In genomic region chr15:67775265-67775664, GRCh38 we compare ENCODE assay signal across 22 cellular contexts. TPM values are rescaled to one million over a fixed set of nuclear protein-coding genes. Genes with fewer than 3 reads are reported as not detected.
DNase-seq lines count a peak whose midpoint lies in the region; ATAC-seq, FAIRE-seq and TF ChIP-seq lines count a peak whose summit lies in the region.
"Had no signal": no experiment of that assay in that cellular context is flagged by ENCODE, and none has a peak within 500 bp of the region (broad histone marks: within the 10 kb centered on the region; RNA-seq: fewer than 3 reads in every experiment).

No MANE protein-coding gene starts in this region.

- H3K9me1 ChIP-seq in K562 (ENCODE audit: control insufficient read depth, insufficient read depth, low read length), result no peaks in the 10 kb centered on the region

- in situ Hi-C loops in K562 (cut with MboI), result no loop called here

- no peaks in the 10 kb centered on the region for H3K27me3 ChIP-seq in SK-N-SH (ENCODE audit: insufficient read depth)
- no peaks in the 10 kb centered on the region for H3K27me3 ChIP-seq in OCI-LY1 (ENCODE audit: insufficient read depth, low read length)
- no peaks in the 10 kb centered on the region for H3K27me3 ChIP-seq in K562 (ENCODE audit: control insufficient read depth in 2 of 2, insufficient read depth in 2 of 2, low read length in 2 of 2)
- H3K27me3 ChIP-seq in ascending aorta, result no peaks in the 10 kb centered on the region

- no TSS peak for BruUV-seq in K562 (replicated peaks; lab: Mats Ljungman, UMichigan)

- no peak overlapping the region for H3K4me3 Mint-ChIP-seq in glutamatergic neuron (ENCODE audit: unreplicated experiment)
- H3K4me3 Mint-ChIP-seq: CD4-positive, alpha-beta memory T cell had no signal

- H3K9ac ChIP-seq in SK-N-SH (no peak overlapping the region), OCI-LY1 (ENCODE audit: low read length) (no peak overlapping the region), K562 (ENCODE audit: insufficient read depth in 1 of 2, low read depth in 2 of 2, low read length in 2 of 2) (no peak overlapping the region)
- H3K9ac ChIP-seq: GM23248 had no signal

- peaks cover 68% of the 10 kb centered on the region for H3K4me1 Mint-ChIP-seq in glutamatergic neuron (ENCODE audit: low read depth, unreplicated experiment)
- H3K4me1 Mint-ChIP-seq: CD4-positive, alpha-beta memory T cell had no signal

- intact Hi-C loops in K562 (cut with micrococcal nuclease) (no loop called here), ascending aorta (cut with DNase I) (no loop called here)

- POLR2A ChIA-PET in SK-N-SH (lab: Yijun Ruan, JAX), result no interaction called here
- POLR2A ChIA-PET in HEK293 (lab: Yijun Ruan, JAX), result no interaction called here
- POLR2A ChIA-PET in K562 (lab: Yijun Ruan, JAX), result no interaction called here

- H3K36me3 ChIP-seq in SK-N-SH (replicated peaks in 1 of 2; ENCODE audit: control insufficient read depth in 1 of 2, insufficient read depth in 2 of 2, low read length in 1 of 2) (peaks cover 0 to 2% of the 10 kb centered on the region in 2 experiments), HEK293 (ENCODE audit: control insufficient read depth in 2 of 2, insufficient read depth in 1 of 2, low read length in 2 of 2) (no peaks in the 10 kb centered on the region), OCI-LY1 (ENCODE audit: insufficient read depth, low read length) (peaks cover 2% of the 10 kb centered on the region; the same call in 1 of the 2 replicates), K562 (ENCODE audit: control insufficient read depth, insufficient read depth, low read length) (no peaks in the 10 kb centered on the region), ascending aorta (no peaks in the 10 kb centered on the region)

- CTCF ChIA-PET in SK-N-SH (lab: Yijun Ruan, JAX) (interaction anchor here (1.1 kb wide), 1 partner anchor 13 kb away, joined by 3 read pairs; no protein-coding TSS in a partner anchor), HEK293 (lab: Yijun Ruan, JAX) (interaction anchor here (0.7 to 1.0 kb wide), 3 partner anchors 318 to 829 kb away, joined by 3 read pairs; no protein-coding TSS in a partner anchor), K562 (lab: Yijun Ruan, JAX; ENCODE audit: low intra/inter-chr PET ratio) (no interaction called here)

- no peaks in the 10 kb centered on the region for H3K9me2 ChIP-seq in SK-N-SH
- H3K9me2 ChIP-seq in OCI-LY1 (ENCODE audit: low read depth, low read length), result no peaks in the 10 kb centered on the region

- TF ChIP-seq POLR2A in K562 (conservative IDR thresholded peaks at IDR 0.05), result no peak

- H2AFZ ChIP-seq in SK-N-SH (ENCODE audit: low read depth) (no peak overlapping the region), OCI-LY1 (ENCODE audit: low read length) (no peak overlapping the region), K562 (ENCODE audit: low read depth, low read length) (no peak overlapping the region)
- H2AFZ ChIP-seq: GM23248 had no signal

- no peaks in the 10 kb centered on the region for H3F3A ChIP-seq in SK-N-SH (replicated peaks; ENCODE audit: insufficient read depth)
- H3F3A ChIP-seq in OCI-LY1 (ENCODE audit: insufficient read depth, low read length), result no peaks in the 10 kb centered on the region; the same call in 1 of the 2 replicates

- no peak for ATAC-seq in SK-N-SH treated with all-trans-retinoic acid at 6 μM for 48 hours
- no peak for ATAC-seq in K562

- H3K4me2 ChIP-seq in SK-N-SH, result no peak overlapping the region
- no peak overlapping the region for H3K4me2 ChIP-seq in OCI-LY1 (ENCODE audit: low read length)
- H3K4me2 ChIP-seq in K562 (ENCODE audit: insufficient read depth, low read length), result no peak overlapping the region

- WGBS in SK-N-SH (ENCODE audit: low lambda C conversion rate), result 78% methylated on average over 2 of the region's 2 CpGs
- 41% methylated on average over 2 of the region's 2 CpGs for whole genome bisulfite sequencing in K562 (ENCODE audit: insufficient coverage, low coverage, missing lambda C conversion rate)

- H3K79me2 ChIP-seq in SK-N-SH (ENCODE audit: insufficient read depth) (no peaks in the 10 kb centered on the region), OCI-LY1 (ENCODE audit: insufficient read depth, low read length) (no peaks in the 10 kb centered on the region), K562 (ENCODE audit: control insufficient read depth, insufficient read depth, low read length) (no peaks in the 10 kb centered on the region)

- H3K27ac Mint-ChIP-seq in glutamatergic neuron (ENCODE audit: unreplicated experiment), result no peak overlapping the region
- H3K27ac Mint-ChIP-seq: CD4-positive, alpha-beta memory T cell had no signal

- no peaks in the 10 kb centered on the region for H3K9me3 Mint-ChIP-seq in glutamatergic neuron (ENCODE audit: unreplicated experiment)
- H3K9me3 Mint-ChIP-seq: CD4-positive, alpha-beta memory T cell had no signal

- H3K27ac ChIP-seq in SK-N-SH (ENCODE audit: low read depth in 2 of 2, low read length in 1 of 2) (no peak overlapping the region), HEK293 (ENCODE audit: extremely low read depth, low read depth, low read length) (no peak overlapping the region), OCI-LY1 (ENCODE audit: low read depth, low read length, poor library complexity, severe bottlenecking) (peak overlapping the region; percentile 24), K562 (ENCODE audit: extremely low read depth, low read depth, low read length) (no peak overlapping the region), ascending aorta (no peak overlapping the region)
- H3K27ac ChIP-seq: GM23248 had no signal

- no peak overlapping the region for H3K4me3 ChIP-seq in SK-N-SH (ENCODE audit: low read depth in 2 of 2, low read length in 1 of 2)
- H3K4me3 ChIP-seq in HEK293 (ENCODE audit: low read depth, low read length), result no peak overlapping the region
- H3K4me3 ChIP-seq in OCI-LY1 (ENCODE audit: low read depth, low read length, poor library complexity, severe bottlenecking), result no peak overlapping the region
- no peak overlapping the region for H3K4me3 ChIP-seq in K562
- H3K4me3 ChIP-seq in ascending aorta, result no peak overlapping the region
- H3K4me3 ChIP-seq: GM23248 had no signal

- TF ChIP-seq RAD21 in SK-N-SH (IDR thresholded peaks at IDR 0.05; ENCODE audit: low read length) (no peak), K562 (CRISPR knock-in tag; conservative IDR thresholded peaks at IDR 0.05 in 1 of 2, IDR thresholded peaks at IDR 0.05 in 1 of 2) (no peak)

- H4K20me1 ChIP-seq in SK-N-SH (ENCODE audit: insufficient read depth) (no peaks in the 10 kb centered on the region), OCI-LY1 (ENCODE audit: insufficient read depth, low read length) (no peaks in the 10 kb centered on the region), K562 (replicated peaks; ENCODE audit: control insufficient read depth, insufficient read depth, low read length) (no peaks in the 10 kb centered on the region)

- H3K4me1 ChIP-seq in SK-N-SH (ENCODE audit: control insufficient read depth in 1 of 2, insufficient read depth in 2 of 2, low read depth in 1 of 2, low read length in 1 of 2), result peaks cover 12 to 13% of the 10 kb centered on the region in 2 experiments
- H3K4me1 ChIP-seq in HEK293 (ENCODE audit: control insufficient read depth, insufficient read depth, low read length), result peaks cover 48% of the 10 kb centered on the region
- peaks cover 69% of the 10 kb centered on the region for H3K4me1 ChIP-seq in OCI-LY1 (ENCODE audit: insufficient read depth, low read length, severe bottlenecking)
- H3K4me1 ChIP-seq in K562 (replicated peaks in 1 of 2; ENCODE audit: control insufficient read depth in 2 of 2, insufficient read depth in 2 of 2, low read length in 2 of 2), result peaks cover 3 to 20% of the 10 kb centered on the region in 2 experiments; a peak in 4 of 5 replicates
- no peaks in the 10 kb centered on the region for H3K4me1 ChIP-seq in ascending aorta

- no peak for FAIRE-seq in K562 (lab: Jason Lieb, UNC)
- FAIRE-seq: G401.6, GM12892, GM19239, H1 had no signal

- TF ChIP-seq EP300 in SK-N-SH (IDR thresholded peaks at IDR 0.05; ENCODE audit: borderline replicate concordance in 1 of 2, low read depth in 1 of 2, low read length in 1 of 2), result no peak
- no peak for TF ChIP-seq EP300 in K562 (IDR thresholded peaks at IDR 0.05; ENCODE audit: low read length)

- TF ChIP-seq CTCF in SK-N-SH (IDR thresholded peaks at IDR 0.05) (no peak), HEK293 (tag by site-specific recombination; IDR thresholded peaks at IDR 0.05) (no peak), OCI-LY1 (IDR thresholded peaks at IDR 0.05; ENCODE audit: low read length) (no peak), K562 (IDR thresholded peaks at IDR 0.05 in 2 of 3, conservative IDR thresholded peaks at IDR 0.05 in 1 of 3; ENCODE audit: insufficient read depth in 2 of 3, low read depth in 1 of 3, low read length in 3 of 3) (no peak), ascending aorta (IDR thresholded peaks at IDR 0.05) (no peak), glutamatergic neuron (IDR thresholded peaks at IDR 0.05; ENCODE audit: partially characterized antibody, unreplicated experiment) (no peak)

- DNase-seq in SK-N-SH (no peak), K562 (ENCODE audit: extremely low read depth in 1 of 4, low spot score in 3 of 4) (no peak), ascending aorta (ENCODE audit: low spot score in 2 of 2) (no peak), glutamatergic neuron (no peak), GM19238 (ENCODE audit: insufficient read length, low spot score) (no peak)
- DNase-seq: 8988T; C1 segment of cervical spinal cord; Calu3; CD4-positive, alpha-beta memory T cell; COR-L47; DMS153; DND-41; GM23248; H7; HCEC 1CT had no signal

- H3K27me3 Mint-ChIP-seq in glutamatergic neuron (ENCODE audit: unreplicated experiment), result peaks cover 3% of the 10 kb centered on the region
- H3K27me3 Mint-ChIP-seq: CD4-positive, alpha-beta memory T cell had no signal

- H3K36me3 Mint-ChIP-seq in glutamatergic neuron (ENCODE audit: unreplicated experiment), result no peaks in the 10 kb centered on the region

- H3K9me3 ChIP-seq in SK-N-SH, result no peaks in the 10 kb centered on the region
- no peaks in the 10 kb centered on the region for H3K9me3 ChIP-seq in HEK293 (ENCODE audit: control insufficient read depth, insufficient read depth, low read depth, low read length)
- H3K9me3 ChIP-seq in OCI-LY1 (ENCODE audit: low read length), result no peaks in the 10 kb centered on the region
- no peaks in the 10 kb centered on the region for H3K9me3 ChIP-seq in K562 (replicated peaks; ENCODE audit: control insufficient read depth, insufficient read depth, low read depth, low read length)
- no peaks in the 10 kb centered on the region for H3K9me3 ChIP-seq in ascending aorta

RNA-seq across cellular contexts. Expression of gene SKOR1, which starts 50.0 kb away (rescaled TPM):
- polyA plus RNA-seq in SK-N-SH (2012; rRNA removed) (0.18 and 0.26 TPM in 2 replicates), K562 (2011; rRNA removed) (0.04 and 0.08 TPM in 2 replicates), K562 (2014; fragmentation: Illumina TruSeq; extraction: Trizol) (0.04 and 0.07 TPM in 2 replicates), K562 (2014; fragmentation: Nextera tagmentation; extraction: Ambion mirVana) (not detected), K562 (2014; rRNA removed) (0.11 and 0.23 TPM in 2 replicates)
- 0.09 TPM in 2 replicates for polyA plus RNA-seq in SK-N-SH (2012; cell fraction: cytosol; rRNA removed)
- polyA plus RNA-seq in SK-N-SH (2012; cell fraction: nucleus; rRNA removed), result 1.3 and 2.3 TPM in 2 replicates
- total RNA-seq in K562 (2011; cell fraction: chromatin; rRNA removed; ENCODE audit: low replicate concordance), result 0.12 and 0.25 TPM in 2 replicates
- 0.17 TPM in 1 of 2 replicates, not detected in the other for total RNA-seq in K562 (2011; cell fraction: nucleolus; rRNA removed)
- 0.07 TPM in 1 of 2 replicates, not detected in the other for total RNA-seq in K562 (2011; cell fraction: nucleoplasm; rRNA removed)
- total RNA-seq in K562 (2014; rRNA removed) (0.12 and 0.41 TPM in 2 replicates), K562 (2014; rRNA removed; fragmentation: Illumina TruSeq; extraction: Trizol) (not detected in 2 replicates), K562 (2015; rRNA removed; fragmentation: Illumina TruSeq; extraction: Trizol) (0.07 TPM in 1 of 2 replicates, not detected in the other), K562 (2021) (0.31 TPM in 2 replicates), ascending aorta (not detected), glutamatergic neuron (ENCODE audit: unreplicated experiment) (4.0 TPM)
- polyA plus RNA-seq in K562 (2011; cell fraction: cytosol; rRNA removed), result 0.01 and 0.07 TPM in 2 replicates
- 0.18 and 0.22 TPM in 2 replicates for polyA plus RNA-seq in K562 (2011; cell fraction: nucleus; rRNA removed)
- 0.13 and 0.43 TPM in 2 replicates for polyA plus RNA-seq in K562 (2012)
- polyA minus RNA-seq in K562 (2011; rRNA and poly(A)+ RNA removed), result 0.07 and 0.12 TPM in 2 replicates
- polyA minus RNA-seq in K562 (2011; cell fraction: cytosol; rRNA and poly(A)+ RNA removed), result 0.36 TPM in 1 of 2 replicates, not detected in the other
- polyA minus RNA-seq in K562 (2011; cell fraction: nucleus; rRNA and poly(A)+ RNA removed), result 0.13 and 0.33 TPM in 2 replicates
- total RNA-seq: H7 had no signal
- polyA plus RNA-seq: GM23248 had no signal
